ENCODE assay signal across 21 cellular contexts in the genomic region with DNA sequence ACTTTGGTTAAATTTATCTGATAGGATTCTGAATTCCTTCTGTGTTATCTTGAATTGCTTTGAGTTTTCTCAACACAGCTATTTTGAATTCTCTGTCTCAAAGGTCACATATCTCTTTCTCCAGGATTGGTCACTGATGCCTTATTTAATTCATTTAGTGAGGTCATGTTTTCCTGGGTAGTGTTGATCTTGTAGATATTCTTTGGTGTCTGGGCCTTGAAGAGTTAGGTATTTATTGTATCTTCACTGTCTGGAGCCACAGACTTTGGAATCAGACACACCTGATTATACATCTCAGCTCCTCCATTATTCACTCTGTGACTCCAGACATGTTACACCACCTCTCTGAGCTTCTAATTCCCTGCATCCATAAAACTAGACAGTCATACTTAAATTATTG.
"Had no signal": no experiment of that assay in that cellular context is flagged by ENCODE, and none has a peak within 500 bp of the region (broad histone marks: within the 10 kb centered on the region; RNA-seq: fewer than 3 reads in every experiment).

No MANE protein-coding gene starts in this region.

- H3K9me3 Mint-ChIP-seq: dendritic cell treated with granulocyte-macrophage colony-stimulating factor and Interleukin-4, amounts not matched to agents 40 ng/mL and 50 ng/mL, for 4 days; effector memory CD8-positive, alpha-beta T cell; naive thymus-derived CD8-positive, alpha-beta T cell had no signal

- H3K4me3 Mint-ChIP-seq: activated CD8-positive, alpha-beta T cell treated with anti-CD3 and anti-CD28 coated beads, Interleukin-2, amount 10 ng/mL, durations not matched to agents 7 days and 5 days; activated naive CD8-positive, alpha-beta T cell; activated T-cell treated with anti-CD3 and anti-CD28 coated beads, Interleukin-2, amount 50 U/mL, for 72 hours; brain; dendritic cell treated with granulocyte-macrophage colony-stimulating factor and Interleukin-4, amounts not matched to agents 40 ng/mL and 50 ng/mL, for 4 days; effector memory CD8-positive, alpha-beta T cell; naive thymus-derived CD8-positive, alpha-beta T cell; WTC11 had no signal

- H3K36me3 Mint-ChIP-seq: activated naive CD8-positive, alpha-beta T cell; brain; naive thymus-derived CD8-positive, alpha-beta T cell; WTC11 had no signal

- H3K27me3 ChIP-seq: heart right ventricle, left lung, pancreas, stomach had no signal

- H3K27ac ChIP-seq: left lung, pancreas, stomach had no signal

- H3K4me3 ChIP-seq: heart right ventricle, left lung, pancreas, stomach had no signal

- H3K27me3 Mint-ChIP-seq: activated naive CD8-positive, alpha-beta T cell had no signal

- H3K27ac Mint-ChIP-seq: activated CD8-positive, alpha-beta T cell treated with anti-CD3 and anti-CD28 coated beads, Interleukin-2, amount 10 ng/mL, durations not matched to agents 7 days and 5 days; activated naive CD8-positive, alpha-beta T cell; activated T-cell treated with anti-CD3 and anti-CD28 coated beads, Interleukin-2, amount 50 U/mL, for 72 hours; dendritic cell treated with granulocyte-macrophage colony-stimulating factor and Interleukin-4, amounts not matched to agents 40 ng/mL and 50 ng/mL, for 4 days; effector memory CD8-positive, alpha-beta T cell; naive thymus-derived CD8-positive, alpha-beta T cell; WTC11 had no signal

- H3K9me3 ChIP-seq: heart right ventricle, left lung, pancreas, stomach had no signal

- H3K36me3 ChIP-seq: heart right ventricle, left lung, pancreas, stomach had no signal

- DNase-seq: activated CD4-positive, alpha-beta T cell treated with anti-CD3 and anti-CD28 coated beads for 48 hours; activated CD8-positive, alpha-beta memory T cell treated with anti-CD3 and anti-CD28 coated beads, Interleukin-2, amount 50 U/mL, for 4 hours; activated CD8-positive, alpha-beta T cell treated with anti-CD3 and anti-CD28 coated beads, Interleukin-2, amount 10 ng/mL, durations not matched to agents 7 days and 5 days; activated gamma-delta T cell; activated T-cell treated with anti-CD3 and anti-CD28 coated beads, Interleukin-2, amount 50 U/mL, for 72 hours; amygdala; cerebellar nuclear complex; effector memory CD8-positive, alpha-beta T cell; heart right ventricle; left lung; mammary epithelial cell; naive thymus-derived CD8-positive, alpha-beta T cell; pancreas; stimulated activated CD4-positive, alpha-beta T cell treated with anti-CD3 and anti-CD28 coated beads, Interleukin-12 subunit alpha, Interleukin-12 subunit beta, amount 100 ng/mL, for 4 hours; stimulated activated CD4-positive, alpha-beta T cell treated with anti-CD3 and anti-CD28 coated beads, Interleukin-2, amount 100 ng/mL, for 24 hours; stomach; T-helper 2 cell had no signal
